Comparison of ENCODE assay signal across 18 cellular contexts in the genomic region with DNA sequence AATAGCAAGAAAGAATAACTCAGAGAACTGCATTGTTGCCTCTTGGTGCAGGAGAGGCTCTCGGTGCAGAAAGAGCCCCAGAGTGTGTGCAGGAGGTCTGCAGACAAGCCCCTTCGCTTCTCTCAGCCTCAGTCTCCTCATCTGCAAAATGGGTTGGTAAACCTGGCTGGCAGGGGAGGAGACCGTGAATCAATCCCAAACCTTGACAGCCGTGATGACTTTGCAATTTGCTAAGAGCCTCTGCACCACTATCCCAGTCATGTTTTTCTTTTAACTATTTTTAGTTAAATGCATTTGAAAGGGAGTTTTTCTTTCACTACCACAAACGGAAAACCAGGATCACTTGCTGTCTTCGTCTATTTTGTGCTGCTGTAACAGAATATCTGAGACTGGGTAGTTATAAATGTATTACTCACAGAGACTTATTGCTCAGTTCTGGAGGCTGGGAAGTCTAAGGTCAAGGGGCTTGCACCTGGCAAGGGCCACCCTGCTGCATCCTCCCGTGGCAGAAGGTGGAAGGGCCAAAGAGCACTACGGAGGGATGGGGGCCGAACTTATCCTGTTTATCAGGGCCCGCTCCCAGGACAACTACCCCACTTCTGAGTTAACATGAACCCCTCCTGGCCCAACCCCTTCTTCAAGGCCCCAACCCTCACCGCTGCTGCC. TPM values are rescaled to one million over a fixed set of nuclear protein-coding genes. Genes with fewer than 3 reads are reported as not detected.
DNase-seq lines count a peak whose midpoint lies in the region; ATAC-seq and TF ChIP-seq lines count a peak whose summit lies in the region.
"Had no signal": no experiment of that assay in that cellular context is flagged by ENCODE, and none has a peak within 500 bp of the region (broad histone marks: within the 10 kb centered on the region; RNA-seq: fewer than 3 reads in every experiment).

No MANE protein-coding gene starts in this region.

- H2AFZ ChIP-seq in OCI-LY7 (ENCODE audit: low read length), result peak overlapping the region; percentile 59; the same call in 1 of the 2 replicates

- ATAC-seq in GM19463 (IDR thresholded peaks at IDR 0.05; ENCODE audit: unreplicated experiment), result peak; percentile 6
- no peak for ATAC-seq in memory B cell (ENCODE audit: low read depth)
- ATAC-seq in gastrocnemius medialis, result no peak
- no peak for ATAC-seq in GM18517 (IDR thresholded peaks at IDR 0.05; ENCODE audit: unreplicated experiment)

- H3K27ac ChIP-seq in BLaER1 (peak overlapping the region; percentile 82), OCI-LY7 (ENCODE audit: low read depth, low read length, poor library complexity, severe bottlenecking) (peak overlapping the region; percentile 87), gastrocnemius medialis (no peak overlapping the region)
- H3K27ac ChIP-seq: brain microvascular endothelial cell, neutrophil, SJSA1 had no signal

- peak overlapping the region; percentile 53; the same call in 1 of the 2 replicates for H3K9ac ChIP-seq in BLaER1

- H3K4me1 Mint-ChIP-seq in memory B cell, result peaks cover 70% of the 10 kb centered on the region

- CTCF ChIA-PET in OCI-LY7 (lab: Charles Lee; ENCODE audit: unreplicated experiment), result interaction anchor here (0.6 kb wide), 1 partner anchor 11 kb away, joined by 3 read pairs; no protein-coding TSS in a partner anchor

- H3K4me3 ChIP-seq in BLaER1 (0 out of 2 replicates have a peak overlapping the region, but pooled peaks have one; percentile 8), OCI-LY7 (ENCODE audit: low read depth, low read length, poor library complexity, severe bottlenecking) (peak overlapping the region; percentile 11), gastrocnemius medialis (no peak overlapping the region)
- H3K4me3 ChIP-seq: SJSA1 had no signal

- H4K20me1 ChIP-seq in BLaER1 (no peaks in the 10 kb centered on the region), OCI-LY7 (ENCODE audit: insufficient read depth, low read length) (no peaks in the 10 kb centered on the region)

- H3K4me2 ChIP-seq in BLaER1, result peak overlapping the region; percentile 83
- H3K4me2 ChIP-seq in OCI-LY7 (ENCODE audit: low read length), result peak overlapping the region; percentile 67

- no peak for TF ChIP-seq CTCF in OCI-LY7 (conservative IDR thresholded peaks at IDR 0.05; ENCODE audit: low read length)
- TF ChIP-seq CTCF in gastrocnemius medialis (IDR thresholded peaks at IDR 0.05 in 4 of 5, conservative IDR thresholded peaks at IDR 0.05 in 1 of 5), result no peak

- no peaks in the 10 kb centered on the region for H3K79me2 ChIP-seq in OCI-LY7 (ENCODE audit: insufficient read depth, low read depth, low read length)

- H3K36me3 ChIP-seq in BLaER1, result no peaks in the 10 kb centered on the region
- no peaks in the 10 kb centered on the region for H3K36me3 ChIP-seq in OCI-LY7 (ENCODE audit: insufficient read depth, low read length)
- H3K36me3 ChIP-seq in gastrocnemius medialis, result no peaks in the 10 kb centered on the region
- H3K36me3 ChIP-seq: brain microvascular endothelial cell, neutrophil, SJSA1 had no signal

- H3K9me3 ChIP-seq in BLaER1 (no peaks in the 10 kb centered on the region), OCI-LY7 (ENCODE audit: low read length) (no peaks in the 10 kb centered on the region), gastrocnemius medialis (no peaks in the 10 kb centered on the region)
- H3K9me3 ChIP-seq: neutrophil, SJSA1 had no signal

- H3K27me3 Mint-ChIP-seq in memory B cell, result no peaks in the 10 kb centered on the region

- in situ Hi-C loops in gastrocnemius medialis (cut with MboI; ENCODE audit: low sequenced_read_pairs in 4 of 4) (loop anchor here (5.0 to 25.0 kb wide), 6 partner anchors 200 to 557 kb away; no protein-coding TSS in a partner anchor), ACHN (cut with HindIII; ENCODE audit: low pct_ligation_motif_present, low pct_unique_long_range_greater_than_20kb, low sequenced_read_pairs) (no loop called here)

- H3K9me3 Mint-ChIP-seq in memory B cell, result no peaks in the 10 kb centered on the region
- H3K9me3 Mint-ChIP-seq: activated CD4-positive, alpha-beta T cell treated with anti-CD3 and anti-CD28 coated beads, Interleukin-2, amount 10 ng/mL, durations not matched to agents 24 days and 14 days had no signal

- H3K36me3 Mint-ChIP-seq in memory B cell, result no peaks in the 10 kb centered on the region

- peaks cover 95% of the 10 kb centered on the region for H3K4me1 ChIP-seq in BLaER1
- peaks cover 75% of the 10 kb centered on the region for H3K4me1 ChIP-seq in OCI-LY7 (ENCODE audit: insufficient read depth, low read length, poor library complexity, severe bottlenecking)
- H3K4me1 ChIP-seq in gastrocnemius medialis, result peaks cover 2 to 7% of the 10 kb centered on the region in 2 donors
- H3K4me1 ChIP-seq: SJSA1 had no signal

- no TSS peak for BruUV-seq in OCI-LY7 (replicated peaks; lab: Mats Ljungman, UMichigan)

- no peaks in the 10 kb centered on the region for H3K27me3 ChIP-seq in BLaER1
- no peaks in the 10 kb centered on the region for H3K27me3 ChIP-seq in gastrocnemius medialis
- H3K27me3 ChIP-seq: brain microvascular endothelial cell, neutrophil, SJSA1 had no signal

- peak; percentile 62 for DNase-seq in OCI-LY7 (ENCODE audit: low spot score)
- DNase-seq in memory B cell (ENCODE audit: low spot score in 2 of 2), result no peak
- DNase-seq in gastrocnemius medialis, result no peak
- no peak for DNase-seq in ACHN
- no peak for DNase-seq in AG08395 (ENCODE audit: low spot score)
- DNase-seq: activated CD4-positive, alpha-beta T cell treated with anti-CD3 and anti-CD28 coated beads, Interleukin-2, amount 10 ng/mL, durations not matched to agents 24 days and 14 days; activated naive CD4-positive, alpha-beta T cell treated with anti-CD3 and anti-CD28 coated beads, Interleukin-2, amount 50 U/mL, for 16 hours; brain microvascular endothelial cell; DMS 273 treated with DMSO at 0.1 percent for 48 hours; IMR-90; NCI-H446 treated with DMSO at 0.1 percent for 48 hours; stimulated activated CD4-positive, alpha-beta T cell treated with anti-CD3 and anti-CD28 coated beads, Interleukin-2, amount 100 ng/mL, for 24 hours; T-helper 9 cell had no signal

- POLR2A ChIA-PET in OCI-LY7 (lab: Charles Lee), result interaction anchor here (0.6 to 1.9 kb wide), 6 partner anchors 15 to 1650 kb away, joined by 3 to 5 read pairs (median 3); no protein-coding TSS in a partner anchor

- H3K9me2 ChIP-seq in OCI-LY7 (ENCODE audit: insufficient read depth, low read length), result no peaks in the 10 kb centered on the region

- peak overlapping the region; percentile 95 for H3K27ac Mint-ChIP-seq in memory B cell
- H3K27ac Mint-ChIP-seq: activated CD4-positive, alpha-beta T cell treated with anti-CD3 and anti-CD28 coated beads, Interleukin-2, amount 10 ng/mL, durations not matched to agents 24 days and 14 days had no signal

- H3K4me3 Mint-ChIP-seq in memory B cell, result peak overlapping the region; percentile 57
- H3K4me3 Mint-ChIP-seq: activated CD4-positive, alpha-beta T cell treated with anti-CD3 and anti-CD28 coated beads, Interleukin-2, amount 10 ng/mL, durations not matched to agents 24 days and 14 days had no signal

- intact Hi-C loops in OCI-LY7 (cut with micrococcal nuclease; ENCODE audit: unreplicated experiment) (loop anchor here (1.0 to 5.0 kb wide), 2 partner anchors 71 to 340 kb away; no protein-coding TSS in a partner anchor), gastrocnemius medialis (cut with DNase I; ENCODE audit: low total_unique reads) (no loop called here)

- no peak for TF ChIP-seq POLR2A in gastrocnemius medialis (IDR thresholded peaks at IDR 0.05)

RNA-seq across cellular contexts. Expression of a gene that starts 14.2 kb away (rescaled TPM):
- total RNA-seq in OCI-LY7 (2014; rRNA removed; shearing (Covaris generic)), result 24.3 and 25.2 TPM in 2 replicates
- total RNA-seq in OCI-LY7 (2022) (56.3 and 70.1 TPM in 2 replicates), gastrocnemius medialis (10 to 100 TPM; 15.2 to 31.3 (median 28.0) TPM)

Comparison
In these comparisons a context has a peak if more than half of its experiments do, and no peak if none do; other contexts are left out.
1. H3K27ac ChIP-seq: peak in BLaER1 (single experiment) and OCI-LY7 (single experiment); none in gastrocnemius medialis (0 of 4).
2. H3K4me3 ChIP-seq: peak in BLaER1 (single experiment) and OCI-LY7 (single experiment); none in gastrocnemius medialis (0 of 4).